In the genomic region with DNA sequence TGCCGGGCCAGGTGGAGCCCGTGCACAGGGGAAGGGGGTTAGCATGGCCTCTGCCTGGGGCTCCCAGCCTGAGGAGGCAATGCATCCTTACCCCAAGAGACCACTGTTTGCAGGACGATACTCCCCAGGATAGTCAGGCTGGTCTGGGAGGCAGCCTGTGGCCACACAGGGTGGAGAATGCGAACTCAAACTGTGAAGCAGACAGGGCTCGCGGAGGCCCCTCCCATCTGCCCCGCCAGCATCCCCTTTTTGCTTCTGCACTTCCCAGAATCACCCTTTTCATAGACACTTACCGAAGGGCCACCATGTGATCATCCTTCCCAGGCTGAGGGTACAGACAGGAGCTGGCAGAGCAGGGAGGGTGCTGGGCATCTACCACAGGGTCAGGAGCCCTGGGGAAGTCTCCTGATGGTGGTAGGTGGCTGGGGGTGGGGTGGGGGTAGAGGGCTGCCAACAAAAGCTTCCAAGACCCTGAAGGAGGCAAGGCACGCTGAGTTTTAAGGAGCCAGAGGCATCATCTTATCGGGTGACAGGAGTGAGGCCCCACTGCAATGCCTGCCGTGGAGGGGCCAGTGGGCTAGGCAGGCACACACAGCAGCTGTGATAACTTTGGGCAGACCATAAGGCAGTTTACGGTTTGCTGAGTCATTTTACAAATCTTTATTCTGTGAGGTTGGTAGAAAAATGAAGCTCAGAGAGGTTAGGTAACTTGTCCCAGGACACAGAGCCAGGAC, we compare ENCODE assay signal across 9 cellular contexts. TPM values are rescaled to one million over a fixed set of nuclear protein-coding genes. Genes with fewer than 3 reads are reported as not detected.
DNase-seq lines count a peak whose midpoint lies in the region; ATAC-seq and TF ChIP-seq lines count a peak whose summit lies in the region.
"Had no signal": no experiment of that assay in that cellular context is flagged by ENCODE, and none has a peak within 500 bp of the region (broad histone marks: within the 10 kb centered on the region; RNA-seq: fewer than 3 reads in every experiment).

No MANE protein-coding gene starts in this region.

- no peak overlapping the region for H3K4me2 ChIP-seq in SK-N-SH

- peak overlapping the region; percentile 40 for H3K9ac ChIP-seq in mucosa of stomach (ENCODE audit: low read length)
- H3K9ac ChIP-seq in SK-N-SH, result no peak overlapping the region

- intact Hi-C loops in ascending aorta (cut with DNase I), result loop anchor here (1.0 to 5.0 kb wide), 10 partner anchors 16 to 423 kb away; partner anchors contain the start of gene BTG2

- H3F3A ChIP-seq in SK-N-SH (replicated peaks; ENCODE audit: insufficient read depth), result no peaks in the 10 kb centered on the region

- no peak for TF ChIP-seq EP300 in SK-N-SH (IDR thresholded peaks at IDR 0.05; ENCODE audit: borderline replicate concordance in 1 of 2, low read depth in 1 of 2, low read length in 1 of 2)

- POLR2A ChIA-PET in SK-N-SH (lab: Yijun Ruan, JAX), result no interaction called here

- peak; percentile 7 for ATAC-seq in HG03135 (IDR thresholded peaks at IDR 0.05; ENCODE audit: unreplicated experiment)
- no peak for ATAC-seq in GM19351 (IDR thresholded peaks at IDR 0.05; ENCODE audit: unreplicated experiment)

- TF ChIP-seq RAD21 in SK-N-SH (IDR thresholded peaks at IDR 0.05; ENCODE audit: low read length), result no peak

- H3K27me3 ChIP-seq in ascending aorta (no peaks in the 10 kb centered on the region), mucosa of stomach (ENCODE audit: control insufficient read depth, insufficient read depth, low read length) (no peaks in the 10 kb centered on the region), SK-N-SH (ENCODE audit: insufficient read depth) (no peaks in the 10 kb centered on the region)
- H3K27me3 ChIP-seq: cardiac muscle cell had no signal

- H2AFZ ChIP-seq in SK-N-SH (ENCODE audit: low read depth), result no peak overlapping the region

- H3K79me2 ChIP-seq in SK-N-SH (ENCODE audit: insufficient read depth), result no peaks in the 10 kb centered on the region

- H3K4me1 ChIP-seq in ascending aorta, result peaks cover 26 to 43% of the 10 kb centered on the region in 2 donors
- peaks cover 55% of the 10 kb centered on the region for H3K4me1 ChIP-seq in mucosa of stomach (ENCODE audit: control insufficient read depth, insufficient read depth, low read length)
- H3K4me1 ChIP-seq in SK-N-SH (ENCODE audit: control insufficient read depth in 1 of 2, insufficient read depth in 2 of 2, low read depth in 1 of 2, low read length in 1 of 2), result peaks cover 0 to 31% of the 10 kb centered on the region in 2 experiments; a peak in 2 of 4 replicates

- H3K9me3 ChIP-seq in ascending aorta (no peaks in the 10 kb centered on the region), mucosa of stomach (ENCODE audit: control insufficient read depth, low read length) (no peaks in the 10 kb centered on the region), SK-N-SH (no peaks in the 10 kb centered on the region)

- H4K20me1 ChIP-seq in SK-N-SH (ENCODE audit: insufficient read depth), result no peaks in the 10 kb centered on the region

- H3K9me2 ChIP-seq in SK-N-SH, result no peaks in the 10 kb centered on the region

- TF ChIP-seq CTCF in ascending aorta (IDR thresholded peaks at IDR 0.05) (no peak), SK-N-SH (IDR thresholded peaks at IDR 0.05) (no peak)

- H3K4me3 ChIP-seq in ascending aorta, result peak overlapping the region; percentile 11 to 42
- no peak overlapping the region for H3K4me3 ChIP-seq in mucosa of stomach (ENCODE audit: low read length)
- no peak overlapping the region for H3K4me3 ChIP-seq in SK-N-SH (ENCODE audit: low read depth in 2 of 2, low read length in 1 of 2)
- H3K4me3 ChIP-seq: cardiac muscle cell had no signal

- CTCF ChIA-PET in SK-N-SH (lab: Yijun Ruan, JAX), result interaction anchor here (1.0 to 31.2 kb wide), 8 partner anchors 11 to 234 kb away, joined by 4 to 817 read pairs (median 20); partner anchors contain the start of genes BTG2 and FMOD

- 82% methylated on average over 9 of the region's 12 CpGs for WGBS in SK-N-SH (ENCODE audit: low lambda C conversion rate)

- no peaks in the 10 kb centered on the region for H3K36me3 ChIP-seq in ascending aorta
- no peaks in the 10 kb centered on the region for H3K36me3 ChIP-seq in mucosa of stomach (ENCODE audit: control insufficient read depth, insufficient read depth, low read length)
- no peaks in the 10 kb centered on the region for H3K36me3 ChIP-seq in SK-N-SH (replicated peaks in 1 of 2; ENCODE audit: control insufficient read depth in 1 of 2, insufficient read depth in 2 of 2, low read length in 1 of 2)
- H3K36me3 ChIP-seq: cardiac muscle cell had no signal

- peak overlapping the region; percentile 91 to 97 for H3K27ac ChIP-seq in ascending aorta
- no peak overlapping the region for H3K27ac ChIP-seq in SK-N-SH (ENCODE audit: low read depth in 2 of 2, low read length in 1 of 2)
- H3K27ac ChIP-seq: cardiac muscle cell had no signal

- DNase-seq in GF-D8 (lab: John Stamatoyannopoulos, UW) (peak; percentile 13), ascending aorta (ENCODE audit: low spot score in 2 of 2) (no peak), SK-N-SH (no peak), GM03348 (ENCODE audit: low spot score) (no peak), KG1 (lab: John Stamatoyannopoulos, UW) (no peak)

TF ChIP-seq in SK-N-SH, 30 proteins besides CTCF, POLR2A, EP300 and RAD21:
- no peak for TF ChIP-seq FOXJ3 (CRISPR knock-in tag; IDR thresholded peaks at IDR 0.05)
- no peak for TF ChIP-seq POLR2AphosphoS5 (IDR thresholded peaks at IDR 0.05; ENCODE audit: low read depth, low read length)
- TF ChIP-seq CHD2 (IDR thresholded peaks at IDR 0.05; ENCODE audit: low read length, partially characterized antibody), result no peak
- TF ChIP-seq RXRA (IDR thresholded peaks at IDR 0.05; ENCODE audit: borderline replicate concordance, low read depth), result no peak
- no peak for TF ChIP-seq ELF1 (IDR thresholded peaks at IDR 0.05)

RNA-seq across cellular contexts. Expression of gene BTG2, which starts 31.3 kb away (rescaled TPM):
- 219 TPM for total RNA-seq in ascending aorta
- 26.2 and 33.5 TPM in 2 replicates for polyA plus RNA-seq in SK-N-SH (2012; rRNA removed)
- polyA plus RNA-seq in SK-N-SH (2012; cell fraction: cytosol; rRNA removed), result 19.1 and 24.9 TPM in 2 replicates
- 13.7 and 24.3 TPM in 2 replicates for polyA plus RNA-seq in SK-N-SH (2012; cell fraction: nucleus; rRNA removed)

RNA-seq across cellular contexts. Expression of gene CHIT1, which starts 44.6 kb away (rescaled TPM):
- total RNA-seq in ascending aorta, result not detected
- not detected in 2 replicates for polyA plus RNA-seq in SK-N-SH (2012; rRNA removed)
- polyA plus RNA-seq in SK-N-SH (2012; cell fraction: cytosol; rRNA removed), result not detected in 2 replicates
- 0.01 TPM in 2 replicates for polyA plus RNA-seq in SK-N-SH (2012; cell fraction: nucleus; rRNA removed)
- polyA plus RNA-seq: cardiac muscle cell had no signal

Comparison
In these comparisons a context has a peak if more than half of its experiments do, and no peak if none do; other contexts are left out.
1. H3K27ac ChIP-seq: peak in ascending aorta (2 of 2); none in SK-N-SH (0 of 2).
2. H3K4me3 ChIP-seq: peak in ascending aorta (2 of 2); none in mucosa of stomach (single experiment) and SK-N-SH (0 of 2).